24 cellular contexts compared by ENCODE assay signal in genomic region chr14:70987042-70987441, GRCh38.
DNase-seq lines count a peak whose midpoint lies in the region; ATAC-seq, FAIRE-seq and TF ChIP-seq lines count a peak whose summit lies in the region.
"Had no signal": no experiment of that assay in that cellular context is flagged by ENCODE, and none has a peak within 500 bp of the region (broad histone marks: within the 10 kb centered on the region; RNA-seq: fewer than 3 reads in every experiment).

No MANE protein-coding gene starts in this region.

- H3K79me2 ChIP-seq in Loucy (ENCODE audit: insufficient read depth, low read length) (peaks cover 61% of the 10 kb centered on the region), astrocyte (ENCODE audit: insufficient read depth, low read length) (peaks cover 57% of the 10 kb centered on the region)

- peak overlapping the region in 3 of 4 donors; percentile 57 to 83 (median 60) for H3K4me3 Mint-ChIP-seq in CD4-positive, CD25-positive, alpha-beta regulatory T cell
- H3K4me3 Mint-ChIP-seq in astrocyte (ENCODE audit: unreplicated experiment) (no peak overlapping the region), HFFc6 (no peak overlapping the region), glutamatergic neuron (ENCODE audit: unreplicated experiment) (no peak overlapping the region)
- H3K4me3 Mint-ChIP-seq: endodermal cell, nephron progenitor cell had no signal

- H3K4me1 ChIP-seq in CD4-positive, CD25-positive, alpha-beta regulatory T cell (ENCODE audit: control insufficient read depth, insufficient read depth, low read length, poor library complexity, severe bottlenecking), result peaks cover 64% of the 10 kb centered on the region
- H3K4me1 ChIP-seq in Loucy (ENCODE audit: insufficient read depth, low read length, poor library complexity, severe bottlenecking) (peaks cover 61% of the 10 kb centered on the region), astrocyte (ENCODE audit: insufficient read depth, low read length) (peaks cover 4% of the 10 kb centered on the region), heart right ventricle (peaks cover under 1 to 52% (median 24%) of the 10 kb centered on the region in 9 donors)

- H3K4me3 ChIP-seq in CD4-positive, CD25-positive, alpha-beta regulatory T cell (ENCODE audit: low read depth, low read length), result peak overlapping the region; percentile 93
- H3K4me3 ChIP-seq in Loucy (ENCODE audit: low read length, poor library complexity, severe bottlenecking) (no peak overlapping the region), astrocyte (ENCODE audit: insufficient read depth, low read depth, low read length) (no peak overlapping the region), heart right ventricle (no peak overlapping the region)

- H3K36me3 Mint-ChIP-seq in CD4-positive, CD25-positive, alpha-beta regulatory T cell, result peaks cover 13% of the 10 kb centered on the region
- H3K36me3 Mint-ChIP-seq in astrocyte (ENCODE audit: low read depth, unreplicated experiment) (no peaks in the 10 kb centered on the region), HFFc6 (ENCODE audit: low read depth) (no peaks in the 10 kb centered on the region; the same call in 1 of the 2 replicates), glutamatergic neuron (ENCODE audit: unreplicated experiment) (no peaks in the 10 kb centered on the region)

- peaks cover 2% of the 10 kb centered on the region for H3K36me3 ChIP-seq in CD4-positive, CD25-positive, alpha-beta regulatory T cell (ENCODE audit: control insufficient read depth, insufficient read depth, low read length)
- H3K36me3 ChIP-seq in Loucy (ENCODE audit: insufficient read depth, low read length) (no peaks in the 10 kb centered on the region; the same call in 1 of the 2 replicates), astrocyte (ENCODE audit: insufficient read depth, low read length) (no peaks in the 10 kb centered on the region), heart right ventricle (peaks cover 0 to 35% (median 0%) of the 10 kb centered on the region in 9 donors)

- peak overlapping the region; percentile 65 for H3K4me2 ChIP-seq in Loucy (ENCODE audit: low read depth, low read length, poor library complexity, severe bottlenecking)
- H3K4me2 ChIP-seq in astrocyte (ENCODE audit: low read length), result no peak overlapping the region

- FAIRE-seq in astrocyte (lab: Jason Lieb, UNC), result no peak
- FAIRE-seq: colon, RCC 7860 had no signal

- no peak for ATAC-seq in CD4-positive, CD25-positive, alpha-beta regulatory T cell (ENCODE audit: low read depth in 2 of 2)
- ATAC-seq in heart right ventricle (peak in 5 of 8 donors; percentile 61 to 95 (median 89)), HG03469 (IDR thresholded peaks at IDR 0.05; ENCODE audit: unreplicated experiment) (no peak)
- ATAC-seq: activated CD4-positive, CD25-positive, alpha-beta regulatory T cell treated with anti-CD3 and anti-CD28 coated beads, Interleukin-2, amount 50 U/mL, for 24 hours; activated T-cell treated with anti-CD3 and anti-CD28 coated beads, Interleukin-2, amount 50 U/mL, for 72 hours; left lobe of liver had no signal

- H3K9ac ChIP-seq in Loucy (ENCODE audit: low read depth, low read length, poor library complexity, severe bottlenecking), result peak overlapping the region; percentile 54
- H3K9ac ChIP-seq in astrocyte (ENCODE audit: low read length), result no peak overlapping the region

- H3K27me3 ChIP-seq in CD4-positive, CD25-positive, alpha-beta regulatory T cell (ENCODE audit: control insufficient read depth, insufficient read depth, low read length), result no peaks in the 10 kb centered on the region
- H3K27me3 ChIP-seq in Loucy (ENCODE audit: insufficient read depth, low read length, poor library complexity, severe bottlenecking), result no peaks in the 10 kb centered on the region
- H3K27me3 ChIP-seq in astrocyte (ENCODE audit: insufficient read depth, low read length), result no peaks in the 10 kb centered on the region
- no peaks in the 10 kb centered on the region for H3K27me3 ChIP-seq in heart right ventricle

- 62 to 68% methylated on average over 2 of the region's 2 CpGs for WGBS in heart right ventricle, 2 donors

- no peak overlapping the region for H2AFZ ChIP-seq in Loucy (ENCODE audit: low read length)
- no peak overlapping the region for H2AFZ ChIP-seq in astrocyte (ENCODE audit: low read depth, low read length)

- peaks cover 24 to 73% (median 48%) of the 10 kb centered on the region in 4 donors for H3K4me1 Mint-ChIP-seq in CD4-positive, CD25-positive, alpha-beta regulatory T cell
- peaks cover 9% of the 10 kb centered on the region for H3K4me1 Mint-ChIP-seq in astrocyte (ENCODE audit: low read depth, unreplicated experiment)
- peaks cover 15% of the 10 kb centered on the region for H3K4me1 Mint-ChIP-seq in HFFc6 (ENCODE audit: low read depth)
- H3K4me1 Mint-ChIP-seq in glutamatergic neuron (ENCODE audit: low read depth, unreplicated experiment), result peaks cover 9% of the 10 kb centered on the region
- H3K4me1 Mint-ChIP-seq: endodermal cell had no signal

- no peak for TF ChIP-seq CTCF in Loucy (conservative IDR thresholded peaks at IDR 0.05; ENCODE audit: low read length)
- no peak for TF ChIP-seq CTCF in astrocyte (IDR thresholded peaks at IDR 0.05; ENCODE audit: insufficient read depth, low read depth, low read length)
- TF ChIP-seq CTCF in heart right ventricle (IDR thresholded peaks at IDR 0.05), result no peak
- TF ChIP-seq CTCF in HFFc6 (IDR thresholded peaks at IDR 0.05), result no peak
- TF ChIP-seq CTCF in glutamatergic neuron (IDR thresholded peaks at IDR 0.05; ENCODE audit: partially characterized antibody, unreplicated experiment), result no peak

- peak overlapping the region in 2 of 3 donors; percentile 25 to 80 for H3K27ac Mint-ChIP-seq in CD4-positive, CD25-positive, alpha-beta regulatory T cell
- H3K27ac Mint-ChIP-seq in astrocyte (ENCODE audit: unreplicated experiment) (no peak overlapping the region), HFFc6 (no peak overlapping the region; the same call in 1 of the 2 replicates), glutamatergic neuron (ENCODE audit: unreplicated experiment) (no peak overlapping the region)
- H3K27ac Mint-ChIP-seq: endodermal cell, nephron progenitor cell had no signal

- no peaks in the 10 kb centered on the region for H3K9me2 ChIP-seq in Loucy (replicated peaks; ENCODE audit: low read depth, low read length)

- no peak for DNase-seq in CD4-positive, CD25-positive, alpha-beta regulatory T cell
- DNase-seq in astrocyte (ENCODE audit: low read depth) (peak; percentile 61), heart right ventricle (no peak), HFFc6 (no peak), COLO668 (lab: John Stamatoyannopoulos, UW; ENCODE audit: unreplicated experiment) (no peak), glutamatergic neuron (no peak)
- DNase-seq: activated naive CD4-positive, alpha-beta T cell treated with anti-CD3 and anti-CD28 coated beads, Interleukin-2, amount 50 U/mL, for 16 hours; activated T-cell treated with anti-CD3 and anti-CD28 coated beads, Interleukin-2, amount 50 U/mL, for 72 hours; DMS 273 treated with DMSO at 0.1 percent for 48 hours; endodermal cell; H7; midbrain; MM.1S; NCI-H1436 treated with DMSO at 0.1 percent for 48 hours; NCI-H524 treated with DMSO at 0.1 percent for 48 hours; nephron progenitor cell; T1000 had no signal

- intact Hi-C loops in heart right ventricle (cut with DNase I), result no loop called here

- no peaks in the 10 kb centered on the region for H4K20me1 ChIP-seq in Loucy (ENCODE audit: insufficient read depth, low read length, poor library complexity, severe bottlenecking)
- H4K20me1 ChIP-seq in astrocyte (ENCODE audit: insufficient read depth, low read length), result peaks cover 32% of the 10 kb centered on the region

- no peaks in the 10 kb centered on the region for H3K9me3 ChIP-seq in CD4-positive, CD25-positive, alpha-beta regulatory T cell (ENCODE audit: control insufficient read depth in 2 of 2, low read length in 2 of 2)
- H3K9me3 ChIP-seq in Loucy (ENCODE audit: insufficient read depth, low read depth, low read length) (no peaks in the 10 kb centered on the region), astrocyte (ENCODE audit: insufficient read depth, low read depth, low read length) (no peaks in the 10 kb centered on the region), heart right ventricle (no peaks in the 10 kb centered on the region)

- H3K27ac ChIP-seq in CD4-positive, CD25-positive, alpha-beta regulatory T cell (ENCODE audit: insufficient read depth, low read length, poor library complexity, severe bottlenecking), result peak overlapping the region; percentile 49
- H3K27ac ChIP-seq in astrocyte (ENCODE audit: low read depth, low read length) (no peak overlapping the region), heart right ventricle (peak overlapping the region in 6 of 10 donors; percentile 4 to 48 (median 27))
- H3K27ac ChIP-seq: C4-2B had no signal

- no peaks in the 10 kb centered on the region for H3K9me3 Mint-ChIP-seq in CD4-positive, CD25-positive, alpha-beta regulatory T cell
- H3K9me3 Mint-ChIP-seq in astrocyte (ENCODE audit: unreplicated experiment), result no peaks in the 10 kb centered on the region
- no peaks in the 10 kb centered on the region for H3K9me3 Mint-ChIP-seq in HFFc6
- H3K9me3 Mint-ChIP-seq in glutamatergic neuron (ENCODE audit: unreplicated experiment), result no peaks in the 10 kb centered on the region
- H3K9me3 Mint-ChIP-seq: activated T-cell treated with anti-CD3 and anti-CD28 coated beads, Interleukin-2, amount 50 U/mL, for 72 hours; endodermal cell; nephron progenitor cell had no signal

- no peaks in the 10 kb centered on the region for H3K27me3 Mint-ChIP-seq in CD4-positive, CD25-positive, alpha-beta regulatory T cell
- H3K27me3 Mint-ChIP-seq in astrocyte (ENCODE audit: low read depth, unreplicated experiment), result no peaks in the 10 kb centered on the region
- no peaks in the 10 kb centered on the region for H3K27me3 Mint-ChIP-seq in HFFc6 (ENCODE audit: insufficient read depth)
- H3K27me3 Mint-ChIP-seq in glutamatergic neuron (ENCODE audit: unreplicated experiment), result no peaks in the 10 kb centered on the region

- H3F3A ChIP-seq in Loucy (ENCODE audit: low read depth), result 0 out of 2 replicates have a peak, but pooled peaks cover 6% of the 10 kb centered on the region

Comparison
In these comparisons a context has a peak if more than half of its experiments do, and no peak if none do; other contexts are left out.
1. ATAC-seq: peak in heart right ventricle (5 of 8); none in CD4-positive, CD25-positive, alpha-beta regulatory T cell (0 of 2) and HG03469 (single experiment).
2. H3K27ac Mint-ChIP-seq: peak in CD4-positive, CD25-positive, alpha-beta regulatory T cell (2 of 3); none in astrocyte (single experiment), HFFc6 (single experiment) and glutamatergic neuron (single experiment).
3. H3K4me3 Mint-ChIP-seq: peak in CD4-positive, CD25-positive, alpha-beta regulatory T cell (3 of 4); none in astrocyte (single experiment), HFFc6 (single experiment) and glutamatergic neuron (single experiment).